In genomic region chr15:52120488-52120887, GRCh38 we compare ENCODE assay signal across 17 cellular contexts. TPM values are rescaled to one million over a fixed set of nuclear protein-coding genes. Genes with fewer than 3 reads are reported as not detected.
"Had no signal": no experiment of that assay in that cellular context is flagged by ENCODE, and none has a peak within 500 bp of the region (broad histone marks: within the 10 kb centered on the region; RNA-seq: fewer than 3 reads in every experiment).

No MANE protein-coding gene starts in this region.

- H3K4me1 ChIP-seq: heart left ventricle, parathyroid adenoma had no signal

- H3K4me3 Mint-ChIP-seq: naive thymus-derived CD8-positive, alpha-beta T cell had no signal

- H3K4me3 ChIP-seq: coronary artery, heart left ventricle had no signal

- ATAC-seq: esophagus mucosa; heart left ventricle; naive thymus-derived CD8-positive, alpha-beta T cell had no signal

- H3K27ac ChIP-seq: coronary artery, heart left ventricle, parathyroid adenoma had no signal

- DNase-seq: effector CD4-positive, alpha-beta T cell; heart left ventricle; hippocampal formation; mammary epithelial cell; naive thymus-derived CD8-positive, alpha-beta T cell; small intestine; stimulated activated CD4-positive, alpha-beta T cell treated with anti-CD3 and anti-CD28 coated beads, Interleukin-12 subunit alpha, Interleukin-12 subunit beta, amount 100 ng/mL, for 4 hours; stimulated activated naive CD4-positive, alpha-beta T cell treated with Interleukin-2 at 50 U/mL for 16 hours; trophoblast cell had no signal

- H3K9me3 Mint-ChIP-seq: naive thymus-derived CD8-positive, alpha-beta T cell had no signal

- H3K9me3 ChIP-seq: heart left ventricle had no signal

- H3K27me3 Mint-ChIP-seq: naive thymus-derived CD8-positive, alpha-beta T cell had no signal

- H3K27me3 ChIP-seq: heart left ventricle had no signal

RNA-seq across cellular contexts. Expression of gene BCL2L10, which starts 7.9 kb away (rescaled TPM):
- total RNA-seq: glomerular endothelial cell, mesenteric fat pad, mononuclear cell, urinary bladder had no signal
- polyA plus RNA-seq: fibroblast of lung; heart left ventricle; naive thymus-derived CD8-positive, alpha-beta T cell had no signal
